8 cellular contexts compared by ENCODE assay signal in genomic region chr12:104137902-104138746, GRCh38. TPM values are rescaled to one million over a fixed set of nuclear protein-coding genes. Genes with fewer than 3 reads are reported as not detected.
DNase-seq lines count a peak whose midpoint lies in the region; ATAC-seq, FAIRE-seq and TF ChIP-seq lines count a peak whose summit lies in the region.

TSS of gene NFYB (minus strand) at chr12:104138210. CDS start at chr12:104135453, 2,757 bp downstream.

- peak within 1 kb of the TSS; percentile 83 to 94 (median 89) for H3K4me2 ChIP-seq in BLaER1 treated with 17β-estradiol and CSF1 and Interleukin-3, amounts not matched to agents 10 nM and 100 nM
- H3K4me2 ChIP-seq in HepG2 (ENCODE audit: low read depth, low read length): peak within 1 kb of the TSS; percentile 80

- no TSS peak for BruUV-seq in HepG2 (replicated peaks; lab: Mats Ljungman, UMichigan)

- intact Hi-C loops in dendritic cell treated with granulocyte-macrophage colony-stimulating factor and Interleukin-4, amounts not matched to agents 40 ng/mL and 50 ng/mL, for 4 days (cut with micrococcal nuclease): loop anchor here (5.0 kb wide), 1 partner anchor 969 kb away; the partner anchor contains the start of gene WASHC4
- intact Hi-C loops in HepG2 (cut with micrococcal nuclease; ENCODE audit: unreplicated experiment): loop anchor here (5.0 to 10.0 kb wide), 2 partner anchors 149 to 173 kb away; partner anchors contain the start of gene TDG

- TF ChIP-seq RAD21 in HepG2 (CRISPR knock-in tag; IDR thresholded peaks at IDR 0.05): no peak

- peak within 1 kb of the TSS; percentile 77 for H3K4me3 Mint-ChIP-seq in dendritic cell treated with granulocyte-macrophage colony-stimulating factor and Interleukin-4, amounts not matched to agents 40 ng/mL and 50 ng/mL, for 4 days

- no peaks in the 10 kb centered on the region for H3K9me3 Mint-ChIP-seq in dendritic cell treated with granulocyte-macrophage colony-stimulating factor and Interleukin-4, amounts not matched to agents 40 ng/mL and 50 ng/mL, for 4 days

- TF ChIP-seq CTCF in HepG2 (CRISPR knock-in tag; IDR thresholded peaks at IDR 0.05): no peak

- peak; percentile 71 for FAIRE-seq in HepG2 (lab: Jason Lieb, UNC)

- H3K9me3 ChIP-seq in BLaER1 treated with 17β-estradiol and CSF1 and Interleukin-3, amounts not matched to agents 10 nM and 100 nM (replicated peaks in 1 of 11): no peaks in the 10 kb centered on the region
- no peaks in the 10 kb centered on the region for H3K9me3 ChIP-seq in HepG2 (ENCODE audit: low read length)

- peaks cover 5% of the 10 kb centered on the region for H3K4me1 Mint-ChIP-seq in dendritic cell treated with granulocyte-macrophage colony-stimulating factor and Interleukin-4, amounts not matched to agents 40 ng/mL and 50 ng/mL, for 4 days (ENCODE audit: low read depth)

- H3K4me1 ChIP-seq in BLaER1 treated with 17β-estradiol and CSF1 and Interleukin-3, amounts not matched to agents 10 nM and 100 nM: peaks cover 33 to 46% (median 38%) of the 10 kb centered on the region in 10 experiments
- peaks cover 41% of the 10 kb centered on the region for H3K4me1 ChIP-seq in HepG2 (ENCODE audit: insufficient read depth, low read length)

- CTCF ChIA-PET in HepG2 (lab: Yijun Ruan, JAX; ENCODE audit: low intra/inter-chr PET ratio, low total read pairs): no interaction called here

- H3K79me2 ChIP-seq in HepG2 (ENCODE audit: insufficient read depth, low read length): peaks cover 14% of the 10 kb centered on the region

- H3K27ac ChIP-seq in BLaER1 treated with 17β-estradiol and CSF1 and Interleukin-3, amounts not matched to agents 10 nM and 100 nM: peak within 1 kb of the TSS; percentile 92 to 100 (median 99)
- peak within 1 kb of the TSS; percentile 92 for H3K27ac ChIP-seq in HepG2 (ENCODE audit: extremely low read length, insufficient read depth, low read length)

- DNase-seq in NCI-H748 (lab: John Stamatoyannopoulos, UW; ENCODE audit: unreplicated experiment) (peak; percentile 99), HepG2 (ENCODE audit: low spot score) (peak; percentile 95)
- DNase-seq in activated CD4-positive, alpha-beta T cell treated with anti-CD3 and anti-CD28 coated beads, Interleukin-2, amount 50 U/mL, for 24 hours (ENCODE audit: low read depth in 1 of 2, low spot score in 1 of 2): peak; percentile 81 to 92
- peak; percentile 86 for DNase-seq in stimulated activated CD4-positive, alpha-beta T cell treated with anti-CD3 and anti-CD28 coated beads, Interleukin-4, amount 100 ng/mL, for 1 hour

- TF ChIP-seq POLR2A in HepG2 (IDR thresholded peaks at IDR 0.05; ENCODE audit: insufficient read depth in 1 of 2, low read depth in 2 of 2, low read length in 2 of 2): peak; percentile 64 to 87

- TF ChIP-seq EP300 in HepG2 (IDR thresholded peaks at IDR 0.05; ENCODE audit: low read depth in 2 of 2, low read length in 2 of 2) (peak in 1 of 2 experiments; percentile 99; a peak in 2 of 4 replicates), HepG2 (CRISPR knock-in tag; IDR thresholded peaks at IDR 0.05; ENCODE audit: borderline replicate concordance) (no peak)

- peaks cover 0 to 1% (median 0%) of the 10 kb centered on the region in 11 experiments; a peak in 2 of 22 replicates for H4K20me1 ChIP-seq in BLaER1 treated with 17β-estradiol and CSF1 and Interleukin-3, amounts not matched to agents 10 nM and 100 nM
- H4K20me1 ChIP-seq in HepG2 (ENCODE audit: insufficient read depth, low read length): no peaks in the 10 kb centered on the region

- POLR2A ChIA-PET in HepG2 (lab: Yijun Ruan, JAX): interaction anchor here (0.6 to 2.9 kb wide), 10 partner anchors 10 to 969 kb away, joined by 3 to 22 read pairs (median 4); partner anchors contain the start of genes HCFC2, HSP90B1, TDG and WASHC4

- H3K36me3 ChIP-seq in BLaER1 treated with 17β-estradiol and CSF1 and Interleukin-3, amounts not matched to agents 10 nM and 100 nM: peaks cover 1 to 21% (median 15%) of the 10 kb centered on the region in 11 experiments; a peak in 15 of 22 replicates
- H3K36me3 ChIP-seq in HepG2 (replicated peaks in 1 of 2; ENCODE audit: control insufficient read depth in 1 of 2, insufficient read depth in 2 of 2, low read length in 2 of 2): peaks cover 1 to 5% of the 10 kb centered on the region in 2 experiments; a peak in 2 of 5 replicates

- H3K36me3 Mint-ChIP-seq in dendritic cell treated with granulocyte-macrophage colony-stimulating factor and Interleukin-4, amounts not matched to agents 40 ng/mL and 50 ng/mL, for 4 days (ENCODE audit: low read depth): no peaks in the 10 kb centered on the region

- no peak within 1 kb of the TSS for H2AFZ ChIP-seq in HepG2 (ENCODE audit: low read length)

- peak within 1 kb of the TSS; percentile 75 for H3K27ac Mint-ChIP-seq in dendritic cell treated with granulocyte-macrophage colony-stimulating factor and Interleukin-4, amounts not matched to agents 40 ng/mL and 50 ng/mL, for 4 days

- H3K27me3 ChIP-seq in BLaER1 treated with 17β-estradiol and CSF1 and Interleukin-3, amounts not matched to agents 10 nM and 100 nM: no peaks in the 10 kb centered on the region
- peaks cover 0 to 4% of the 10 kb centered on the region in 2 experiments; a peak in 2 of 5 replicates for H3K27me3 ChIP-seq in HepG2 (ENCODE audit: control insufficient read depth in 1 of 2, insufficient read depth in 2 of 2, low read length in 2 of 2)

- H3K9ac ChIP-seq in BLaER1 treated with 17β-estradiol and CSF1 and Interleukin-3, amounts not matched to agents 10 nM and 100 nM: peak within 1 kb of the TSS; percentile 96 to 100 (median 99)
- H3K9ac ChIP-seq in HepG2 (ENCODE audit: insufficient read depth, low read depth, low read length): peak within 1 kb of the TSS; percentile 92

- H3K27me3 Mint-ChIP-seq in dendritic cell treated with granulocyte-macrophage colony-stimulating factor and Interleukin-4, amounts not matched to agents 40 ng/mL and 50 ng/mL, for 4 days: peaks cover 9% of the 10 kb centered on the region

- 11% methylated on average over 28 of the region's 108 CpGs for WGBS in HepG2 (ENCODE audit: low lambda C conversion rate)

- H3K4me3 ChIP-seq in BLaER1 treated with 17β-estradiol and CSF1 and Interleukin-3, amounts not matched to agents 10 nM and 100 nM: peak within 1 kb of the TSS; percentile 82 to 97 (median 86)
- peak within 1 kb of the TSS; percentile 65 to 95 (median 84) for H3K4me3 ChIP-seq in HepG2 (replicated peaks in 1 of 3; ENCODE audit: insufficient read depth in 1 of 3, low read depth in 2 of 3, low read length in 3 of 3)

- ATAC-seq in GM19351 (IDR thresholded peaks at IDR 0.05; ENCODE audit: unreplicated experiment) (peak; percentile 91), HG03521 (IDR thresholded peaks at IDR 0.05; ENCODE audit: unreplicated experiment) (peak; percentile 93), HepG2 (peak; percentile 97)

- in situ Hi-C loops in HepG2 (cut with HindIII; ENCODE audit: extremely low pct_ligation_motif_present, low pct_unique_long_range_greater_than_20kb): no loop called here

TF ChIP-seq in HepG2, 621 proteins besides CTCF, POLR2A, EP300 and RAD21 (continues in another document):
- TF ChIP-seq RARG (CRISPR knock-in tag; IDR thresholded peaks at IDR 0.05; ENCODE audit: low read depth): no peak
- TF ChIP-seq MAX (IDR thresholded peaks at IDR 0.05): peak; percentile 97
- TF ChIP-seq HNRNPH1 (optimal IDR thresholded peaks at IDR 0.05; ENCODE audit: low read depth, low read length): no peak
- peak; percentile 60 for TF ChIP-seq MYC (CRISPR knock-in tag; IDR thresholded peaks at IDR 0.05; ENCODE audit: borderline replicate concordance)
- TF ChIP-seq TMF1 (CRISPR knock-in tag; IDR thresholded peaks at IDR 0.05; ENCODE audit: low read depth): peak; percentile 55
- peak; percentile 59 for TF ChIP-seq ZNF768 (CRISPR knock-in tag; IDR thresholded peaks at IDR 0.05)
- TF ChIP-seq ZNF891 (CRISPR knock-in tag; IDR thresholded peaks at IDR 0.05): peak; percentile 79
- peak; percentile 17 for TF ChIP-seq ASH2L (IDR thresholded peaks at IDR 0.05; ENCODE audit: insufficient read length, low read depth, low read length)
- TF ChIP-seq RFX5 (IDR thresholded peaks at IDR 0.05; ENCODE audit: low read depth, low read length): peak; percentile 37; the same call in 1 of the 2 replicates
- TF ChIP-seq, protein P1, sequence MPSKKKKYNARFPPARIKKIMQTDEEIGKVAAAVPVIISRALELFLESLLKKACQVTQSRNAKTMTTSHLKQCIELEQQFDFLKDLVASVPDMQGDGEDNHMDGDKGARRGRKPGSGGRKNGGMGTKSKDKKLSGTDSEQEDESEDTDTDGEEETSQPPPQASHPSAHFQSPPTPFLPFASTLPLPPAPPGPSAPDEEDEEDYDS (CRISPR knock-in tag; IDR thresholded peaks at IDR 0.05): peak; percentile 73
- TF ChIP-seq ZSCAN30 (CRISPR knock-in tag; IDR thresholded peaks at IDR 0.05): 0 out of 2 replicates have a peak, but pooled peaks have one; percentile 33

RNA-seq across cellular contexts. Expression of gene NFYB, which starts in this region (rescaled TPM):
- 36.6 and 48.7 TPM in 2 replicates for total RNA-seq in HepG2 (2016; rRNA removed; fragmentation: Illumina TruSeq; extraction: Trizol)
- total RNA-seq in HepG2 (2016; cell fraction: cytosol; rRNA removed; fragmentation: Illumina TruSeq; extraction: Trizol; ENCODE audit: low read depth): 10.0 and 13.7 TPM in 2 replicates
- total RNA-seq in HepG2 (2016; cell fraction: insoluble cytoplasmic fraction; rRNA removed; fragmentation: Illumina TruSeq; extraction: Trizol): 34.1 and 41.3 TPM in 2 replicates
- 21.8 and 31.3 TPM in 2 replicates for total RNA-seq in HepG2 (2016; cell fraction: membrane; rRNA removed; fragmentation: Illumina TruSeq; extraction: Trizol)
- total RNA-seq in HepG2 (2016; cell fraction: nucleus; rRNA removed; fragmentation: Illumina TruSeq; extraction: Trizol): 20.5 and 30.8 TPM in 2 replicates
- polyA plus RNA-seq in HepG2 (2011; rRNA removed): 14.8 and 18.7 TPM in 2 replicates
- polyA plus RNA-seq in HepG2 (2011; cell fraction: cytosol; rRNA removed): 9.0 and 11.9 TPM in 2 replicates
- 6.8 and 7.0 TPM in 2 replicates for polyA plus RNA-seq in HepG2 (2011; cell fraction: nucleus; rRNA removed)
- 18.9 and 27.0 TPM in 2 replicates for polyA plus RNA-seq in HepG2 (2012)
- 11.4 and 14.2 TPM in 2 replicates for polyA plus RNA-seq in HepG2 (2016; cell fraction: cytosol; fragmentation: Illumina TruSeq; extraction: Trizol; ENCODE audit: low read depth)
- 40.7 and 42.4 TPM in 2 replicates for polyA plus RNA-seq in HepG2 (2016; cell fraction: insoluble cytoplasmic fraction; fragmentation: Illumina TruSeq; extraction: Trizol; ENCODE audit: low read depth)
- polyA plus RNA-seq in HepG2 (2016; cell fraction: membrane; fragmentation: Illumina TruSeq; extraction: Trizol; ENCODE audit: low read depth): 19.1 and 20.4 TPM in 2 replicates
- 41.5 and 42.3 TPM in 2 replicates for polyA plus RNA-seq in HepG2 (2016; cell fraction: nucleus; fragmentation: Illumina TruSeq; extraction: Trizol; ENCODE audit: insufficient read depth, low read depth)
- polyA minus RNA-seq in HepG2 (2011; rRNA and poly(A)+ RNA removed; ENCODE audit: low replicate concordance): 3.3 and 6.3 TPM in 2 replicates
- polyA minus RNA-seq in HepG2 (2011; cell fraction: cytosol; rRNA and poly(A)+ RNA removed): 7.6 and 8.4 TPM in 2 replicates
- polyA minus RNA-seq in HepG2 (2011; cell fraction: nucleus; rRNA and poly(A)+ RNA removed): 12.0 and 13.3 TPM in 2 replicates

Comparison
In these comparisons a context has a peak if more than half of its experiments do, and no peak if none do; other contexts are left out.
1. Peak in every context shown above with its lines: DNase-seq, ATAC-seq, H3K4me3 ChIP-seq and H3K27ac ChIP-seq.